In the genomic region with DNA sequence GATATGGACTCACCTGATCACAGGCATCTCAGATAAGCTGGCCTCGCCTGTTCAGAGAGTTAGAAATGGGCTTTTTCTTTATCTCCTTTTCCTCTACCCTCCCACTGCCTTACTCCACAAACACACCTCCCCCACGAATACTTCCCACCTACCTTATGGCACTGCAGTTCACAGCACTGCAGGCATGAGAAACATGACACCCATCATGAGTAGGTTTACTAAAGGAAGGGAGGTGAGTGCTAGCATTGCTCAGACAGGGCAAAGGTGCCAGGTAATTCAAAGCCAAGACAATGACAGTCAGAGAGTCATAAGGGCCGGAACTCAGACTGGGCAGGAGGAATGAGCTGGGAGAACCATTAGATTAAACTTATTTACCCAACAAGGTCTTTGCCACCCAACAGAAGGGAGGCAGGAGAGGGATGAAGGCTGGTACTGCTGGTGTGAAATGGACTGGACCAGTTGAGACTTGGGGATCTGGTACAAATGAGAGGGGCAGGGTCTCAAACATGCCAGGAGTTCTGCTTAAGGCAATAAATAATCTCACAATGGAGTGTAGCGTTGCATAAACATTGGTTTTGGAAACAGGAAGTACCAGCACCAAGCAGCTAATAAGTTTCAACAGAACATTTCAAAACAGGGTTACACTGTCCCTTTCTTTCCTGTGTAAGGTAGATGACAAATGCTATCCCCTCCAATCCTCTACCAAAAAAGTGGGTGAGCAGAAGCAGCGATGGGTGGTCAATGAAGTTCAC, we compare ENCODE assay signal across 9 cellular contexts.
DNase-seq lines count a peak whose midpoint lies in the region; ATAC-seq and TF ChIP-seq lines count a peak whose summit lies in the region.
"Had no signal": no experiment of that assay in that cellular context is flagged by ENCODE, and none has a peak within 500 bp of the region (broad histone marks: within the 10 kb centered on the region; RNA-seq: fewer than 3 reads in every experiment).

No MANE protein-coding gene starts in this region.

- H4K8ac ChIP-seq in H9 (replicated peaks; ENCODE audit: insufficient read length, low read depth, low read length): no peak overlapping the region

- H3K9ac ChIP-seq in H9 (ENCODE audit: extremely low read depth, insufficient read length, low read length) (no peak overlapping the region), colonic mucosa (ENCODE audit: low read depth in 2 of 2, low read length in 2 of 2) (peak overlapping the region in 1 of 2 donors; percentile 26)

- H2BK12ac ChIP-seq in H9 (ENCODE audit: insufficient read length, low read depth, low read length): no peak overlapping the region

- no peak overlapping the region for H3T11ph ChIP-seq in H9 (ENCODE audit: low read length)

- H4K91ac ChIP-seq in H9 (ENCODE audit: insufficient read length, low read depth, low read length): no peak overlapping the region

- H4K20me1 ChIP-seq in H9 (ENCODE audit: control insufficient read depth, insufficient read depth, insufficient read length) (no peaks in the 10 kb centered on the region), osteoblast (ENCODE audit: insufficient read depth, low read length) (no peaks in the 10 kb centered on the region)

- H3K4me1 Mint-ChIP-seq in H9: peaks cover 33 to 47% of the 10 kb centered on the region in 2 experiments

- no peaks in the 10 kb centered on the region for H3K9me3 Mint-ChIP-seq in H9

- no peak overlapping the region for H3K4ac ChIP-seq in H9 (ENCODE audit: low read depth, low read length)

- no peak overlapping the region for H2AFZ ChIP-seq in H9 (ENCODE audit: low read length)
- H2AFZ ChIP-seq in osteoblast (ENCODE audit: low read length): no peak overlapping the region

- DNase-seq in H9 (no peak), NCI-H2196 treated with DMSO at 0.1 percent for 48 hours (lab: John Stamatoyannopoulos, UW; ENCODE audit: unreplicated experiment) (peak; percentile 14), colonic mucosa (peak; percentile 50), osteoblast (ENCODE audit: insufficient read length, low spot score, missing footprints) (no peak), SK-N-DZ (ENCODE audit: low spot score) (no peak), ecto neural progenitor cell (ENCODE audit: low spot score) (no peak), erythroblast (lab: John Stamatoyannopoulos, UW) (no peak)
- DNase-seq: effector CD8-positive, alpha-beta T cell had no signal

- H3K4me3 Mint-ChIP-seq in H9: no peak overlapping the region

- no peaks in the 10 kb centered on the region; the same call in 1 of the 2 replicates for H3K27me3 Mint-ChIP-seq in H9 (ENCODE audit: low read depth)

- no peak overlapping the region for H3K56ac ChIP-seq in H9 (ENCODE audit: insufficient read length, low read depth, low read length)

- no peak overlapping the region for H3K14ac ChIP-seq in H9 (ENCODE audit: insufficient read depth, low read length)

- H3K36me3 Mint-ChIP-seq in H9 (ENCODE audit: insufficient read depth in 1 of 3, low read depth in 3 of 3): no peaks in the 10 kb centered on the region; a peak in 1 of 7 replicates

- no peaks in the 10 kb centered on the region for H3K9me3 ChIP-seq in H9 (ENCODE audit: control insufficient read depth, low read depth, low read length)
- no peaks in the 10 kb centered on the region for H3K9me3 ChIP-seq in colonic mucosa
- H3K9me3 ChIP-seq in osteoblast (ENCODE audit: low read depth, low read length): no peaks in the 10 kb centered on the region

- no peak overlapping the region for H2AK5ac ChIP-seq in H9 (ENCODE audit: insufficient read length, low read length)

- H2BK15ac ChIP-seq in H9 (ENCODE audit: low read depth, low read length): no peak overlapping the region

- no peak overlapping the region for H2BK120ac ChIP-seq in H9 (ENCODE audit: low read depth, low read length, poor library complexity, severe bottlenecking)

- no peak for ATAC-seq in HG03097 (IDR thresholded peaks at IDR 0.05; ENCODE audit: low FRiP score, unreplicated experiment)

- H3K36me3 ChIP-seq in colonic mucosa (no peaks in the 10 kb centered on the region), osteoblast (ENCODE audit: insufficient read depth, low read length) (no peaks in the 10 kb centered on the region)

- H3K18ac ChIP-seq in H9 (ENCODE audit: insufficient read length, low read depth, low read length): no peak overlapping the region

- H3K27me3 ChIP-seq in H9 (ENCODE audit: insufficient read depth, low read length): no peaks in the 10 kb centered on the region
- no peaks in the 10 kb centered on the region for H3K27me3 ChIP-seq in colonic mucosa
- H3K27me3 ChIP-seq in osteoblast (ENCODE audit: insufficient read depth, low read length): no peaks in the 10 kb centered on the region

- no CpG with 5 or more reads among the region's 5 CpGs for WGBS in H9 (ENCODE audit: extremely low coverage, insufficient read length, low lambda C conversion rate)

- H2BK5ac ChIP-seq in H9 (ENCODE audit: insufficient read length, low read length): no peak overlapping the region

- H3K79me2 ChIP-seq in H9 (ENCODE audit: insufficient read depth, low read length) (peaks cover 3% of the 10 kb centered on the region; the same call in 1 of the 2 replicates), osteoblast (ENCODE audit: insufficient read depth, low read length) (peaks cover 47% of the 10 kb centered on the region)

- H3K4me3 ChIP-seq in colonic mucosa: no peak overlapping the region
- H3K4me3 ChIP-seq in osteoblast (ENCODE audit: insufficient read depth, low read length): no peak overlapping the region

- H3K4me1 ChIP-seq in H9 (ENCODE audit: insufficient read depth, low read length) (peaks cover 18% of the 10 kb centered on the region; the same call in 1 of the 2 replicates), colonic mucosa (peaks cover 17% of the 10 kb centered on the region), osteoblast (ENCODE audit: insufficient read depth, low read length) (peaks cover 15% of the 10 kb centered on the region)

- TF ChIP-seq POLR2A in erythroblast (IDR thresholded peaks at IDR 0.05; ENCODE audit: low read length): no peak

- H3K27ac ChIP-seq in H9 (ENCODE audit: insufficient read length, low read depth, low read length) (no peak overlapping the region), colonic mucosa (peak overlapping the region; percentile 68), osteoblast (ENCODE audit: low read depth, low read length) (peak overlapping the region; percentile 44)

- peaks cover 4% of the 10 kb centered on the region for H3K79me1 ChIP-seq in H9 (ENCODE audit: insufficient read depth, low read depth, low read length, poor library complexity, severe bottlenecking)

- no peak overlapping the region for H4K5ac ChIP-seq in H9 (ENCODE audit: insufficient read length, low read depth, low read length)

- H3K4me2 ChIP-seq in H9 (ENCODE audit: insufficient read depth, insufficient read length, low read length): no peak overlapping the region
- no peak overlapping the region for H3K4me2 ChIP-seq in osteoblast (ENCODE audit: insufficient read depth, low read length)

- H3K23me2 ChIP-seq in H9 (ENCODE audit: insufficient read length, low read depth, low read length, poor library complexity, severe bottlenecking): no peaks in the 10 kb centered on the region

- H2BK20ac ChIP-seq in H9 (ENCODE audit: low read depth, low read length, poor library complexity, severe bottlenecking): no peak overlapping the region

- no peak overlapping the region for H3K23ac ChIP-seq in H9 (ENCODE audit: insufficient read length, low read depth, low read length)

- H3K27ac Mint-ChIP-seq in H9: peak overlapping the region in 2 of 3 experiments; percentile 25 to 32; a peak in 2 of 7 replicates

- TF ChIP-seq CTCF in H9 (conservative IDR thresholded peaks at IDR 0.05) (no peak), colonic mucosa (IDR thresholded peaks at IDR 0.05) (no peak), osteoblast (IDR thresholded peaks at IDR 0.05; ENCODE audit: extremely low read depth, low read depth, low read length) (no peak)

- intact Hi-C loops in colonic mucosa (cut with DNase I): no loop called here

Comparison
In these comparisons a context has a peak if more than half of its experiments do, and no peak if none do; other contexts are left out.
1. DNase-seq: peak in NCI-H2196 treated with DMSO at 0.1 percent for 48 hours (single experiment) and colonic mucosa (single experiment); none in H9 (single experiment), osteoblast (single experiment), SK-N-DZ (single experiment), ecto neural progenitor cell (single experiment) and erythroblast (0 of 2).